13 cellular contexts compared by ENCODE assay signal in genomic region chr12:104686196-104686595, GRCh38.
DNase-seq lines count a peak whose midpoint lies in the region; ATAC-seq, FAIRE-seq and TF ChIP-seq lines count a peak whose summit lies in the region.
"Had no signal": no experiment of that assay in that cellular context is flagged by ENCODE, and none has a peak within 500 bp of the region (broad histone marks: within the 10 kb centered on the region; RNA-seq: fewer than 3 reads in every experiment).

No MANE protein-coding gene starts in this region.

- H3K79me2 ChIP-seq in HCT116 (ENCODE audit: insufficient read depth, low read length) (no peaks in the 10 kb centered on the region), keratinocyte (ENCODE audit: control insufficient read depth, insufficient read depth, low read length) (no peaks in the 10 kb centered on the region)

- ATAC-seq in HCT116: peak; percentile 44; the same call in 1 of the 2 replicates
- no peak for ATAC-seq in GM21526 (IDR thresholded peaks at IDR 0.05; ENCODE audit: low FRiP score, unreplicated experiment)
- ATAC-seq in HG03280 (IDR thresholded peaks at IDR 0.05; ENCODE audit: unreplicated experiment): no peak

- H3K27me3 Mint-ChIP-seq in activated CD4-positive, alpha-beta memory T cell treated with anti-CD3 and anti-CD28 coated beads, Interleukin-2, amount 10 ng/mL, durations not matched to agents 7 days and 5 days: no peaks in the 10 kb centered on the region

- peaks cover 89% of the 10 kb centered on the region for H3K4me1 Mint-ChIP-seq in activated CD4-positive, alpha-beta memory T cell treated with anti-CD3 and anti-CD28 coated beads, Interleukin-2, amount 10 ng/mL, durations not matched to agents 7 days and 5 days

- POLR2A ChIA-PET in HCT116 (lab: Charles Lee): no interaction called here
- POLR2A ChIA-PET in activated CD4-positive, alpha-beta memory T cell treated with anti-CD3 and anti-CD28 coated beads, Interleukin-2, amount 10 ng/mL, durations not matched to agents 7 days and 5 days (lab: Charles Lee): interaction anchor here (1.0 to 1.2 kb wide), 2 partner anchors 226 to 228 kb away, joined by 3 to 4 read pairs; no protein-coding TSS in a partner anchor

- H3K36me3 ChIP-seq in HCT116 (ENCODE audit: control insufficient read depth in 1 of 2, insufficient read depth in 2 of 2, low read length in 2 of 2) (no peaks in the 10 kb centered on the region), keratinocyte (ENCODE audit: control insufficient read depth in 2 of 2, extremely low read depth in 1 of 2, insufficient read depth in 2 of 2, low read length in 2 of 2) (no peaks in the 10 kb centered on the region), H7 (replicated peaks; ENCODE audit: control insufficient read depth, insufficient read depth, low read length) (no peaks in the 10 kb centered on the region)

- dilution Hi-C loops in keratinocyte (cut with MboI; ENCODE audit: extremely low pct_ligation_motif_present, low sequenced_read_pairs): no loop called here

- no peaks in the 10 kb centered on the region for H3K9me1 ChIP-seq in keratinocyte (ENCODE audit: control insufficient read depth, extremely low read depth, insufficient read depth, low read length)

- H3K9me3 ChIP-seq in HCT116 (ENCODE audit: control insufficient read depth in 1 of 2, insufficient read depth in 1 of 2, low read depth in 1 of 2, low read length in 2 of 2) (no peaks in the 10 kb centered on the region), keratinocyte (ENCODE audit: control insufficient read depth, low read depth, low read length) (no peaks in the 10 kb centered on the region)

- H3K36me3 Mint-ChIP-seq in activated CD4-positive, alpha-beta memory T cell treated with anti-CD3 and anti-CD28 coated beads, Interleukin-2, amount 10 ng/mL, durations not matched to agents 7 days and 5 days (ENCODE audit: low read depth): peaks cover 69% of the 10 kb centered on the region

- no TSS peak for BruUV-seq in HCT116 (replicated peaks; lab: Mats Ljungman, UMichigan)

- no peak overlapping the region for H3K9ac ChIP-seq in HCT116 (ENCODE audit: low read length)
- no peak overlapping the region for H3K9ac ChIP-seq in keratinocyte (ENCODE audit: control insufficient read depth, extremely low read depth, insufficient read depth, low read length)

- CTCF ChIA-PET in HCT116 (lab: Charles Lee): interaction anchor here (0.7 kb wide), 1 partner anchor 17 kb away, joined by 4 read pairs; no protein-coding TSS in a partner anchor
- CTCF ChIA-PET in activated CD4-positive, alpha-beta memory T cell treated with anti-CD3 and anti-CD28 coated beads, Interleukin-2, amount 10 ng/mL, durations not matched to agents 7 days and 5 days (lab: Charles Lee): no interaction called here

- H2AFZ ChIP-seq in HCT116 (ENCODE audit: low read depth, low read length, poor library complexity, severe bottlenecking): no peak overlapping the region
- H2AFZ ChIP-seq in keratinocyte (ENCODE audit: control insufficient read depth, low read length): no peak overlapping the region

- no peaks in the 10 kb centered on the region for H3K9me2 ChIP-seq in HCT116 (ENCODE audit: insufficient read depth)

- H3K27ac Mint-ChIP-seq in activated CD4-positive, alpha-beta memory T cell treated with anti-CD3 and anti-CD28 coated beads, Interleukin-2, amount 10 ng/mL, durations not matched to agents 7 days and 5 days: peak overlapping the region; percentile 97

- H3K4me1 ChIP-seq in HCT116 (ENCODE audit: control insufficient read depth in 1 of 2, insufficient read depth in 2 of 2, low read length in 2 of 2): peaks cover 3 to 11% of the 10 kb centered on the region in 2 experiments; a peak in 2 of 4 replicates
- peaks cover 7% of the 10 kb centered on the region for H3K4me1 ChIP-seq in keratinocyte (ENCODE audit: control insufficient read depth, extremely low read depth, insufficient read depth, low read length)

- FAIRE-seq in keratinocyte (lab: Jason Lieb, UNC): no peak

- RAD21 ChIA-PET in HCT116 (lab: Charles Lee; ENCODE audit: low non-redundant PET in 1 of 2, low total read pairs in 2 of 2, uncharacterized antibody in 2 of 2, unreplicated experiment in 2 of 2): no interaction called here

- TF ChIP-seq CTCF in HCT116 (IDR thresholded peaks at IDR 0.05 in 2 of 3, conservative IDR thresholded peaks at IDR 0.05 in 1 of 3; ENCODE audit: borderline replicate concordance in 1 of 3, insufficient read depth in 1 of 3, low read depth in 2 of 3, low read length in 2 of 3) (no peak), keratinocyte (optimal IDR thresholded peaks at IDR 0.05 in 1 of 3, IDR thresholded peaks at IDR 0.05 in 1 of 3, conservative IDR thresholded peaks at IDR 0.05 in 1 of 3; ENCODE audit: extremely low read depth in 1 of 3, insufficient read depth in 2 of 3, low read length in 3 of 3) (no peak)

- no peak overlapping the region for H3K4me3 Mint-ChIP-seq in activated CD4-positive, alpha-beta memory T cell treated with anti-CD3 and anti-CD28 coated beads, Interleukin-2, amount 10 ng/mL, durations not matched to agents 7 days and 5 days

- H4K20me1 ChIP-seq in HCT116 (ENCODE audit: insufficient read depth): no peaks in the 10 kb centered on the region
- H4K20me1 ChIP-seq in keratinocyte (ENCODE audit: control insufficient read depth, extremely low read depth, insufficient read depth, low read length): no peaks in the 10 kb centered on the region

- H3K27ac ChIP-seq in HCT116 (ENCODE audit: low read depth, low read length): no peak overlapping the region
- no peak overlapping the region for H3K27ac ChIP-seq in keratinocyte (ENCODE audit: control insufficient read depth, insufficient read depth, low read length)

- peaks cover 4% of the 10 kb centered on the region for H3K9me3 Mint-ChIP-seq in activated CD4-positive, alpha-beta memory T cell treated with anti-CD3 and anti-CD28 coated beads, Interleukin-2, amount 10 ng/mL, durations not matched to agents 7 days and 5 days

- peak overlapping the region; percentile 46 for H3K4me2 ChIP-seq in HCT116 (ENCODE audit: low read length)
- H3K4me2 ChIP-seq in keratinocyte (ENCODE audit: control insufficient read depth, extremely low read depth, insufficient read depth, low read depth, low read length): peak overlapping the region; percentile 38

- peak; percentile 78 for DNase-seq in Caki2 (ENCODE audit: low read depth)
- no peak for DNase-seq in HCT116 (ENCODE audit: low read depth, low spot score)
- no peak for DNase-seq in activated CD4-positive, alpha-beta memory T cell treated with anti-CD3 and anti-CD28 coated beads, Interleukin-2, amount 10 ng/mL, durations not matched to agents 7 days and 5 days
- DNase-seq in keratinocyte (ENCODE audit: low read depth, low spot score): no peak
- no peak for DNase-seq in NCI-H2196 (lab: John Stamatoyannopoulos, UW; ENCODE audit: unreplicated experiment)
- no peak for DNase-seq in H7
- DNase-seq: activated T-cell treated with anti-CD3 and anti-CD28 coated beads, Interleukin-2, amount 50 U/mL, for 48 hours; effector CD4-positive, alpha-beta T cell; GF-D8; NCI-H526 treated with DMSO at 0.1 percent for 48 hours; occipital lobe had no signal

- no peak for TF ChIP-seq RAD21 in HCT116 (IDR thresholded peaks at IDR 0.05; ENCODE audit: low read depth)

- in situ Hi-C loops in Caki2 (cut with HindIII; ENCODE audit: low pct_unique_long_range_greater_than_20kb, low sequenced_read_pairs): no loop called here

- no peaks in the 10 kb centered on the region for H3K27me3 ChIP-seq in HCT116 (ENCODE audit: insufficient read depth, low read length)
- no peaks in the 10 kb centered on the region for H3K27me3 ChIP-seq in keratinocyte (ENCODE audit: control insufficient read depth, extremely low read depth, insufficient read depth, low read length)
- H3K27me3 ChIP-seq in H7 (ENCODE audit: control insufficient read depth, insufficient read depth, low read length): no peaks in the 10 kb centered on the region

- H3K4me3 ChIP-seq in HCT116 (replicated peaks in 1 of 2; ENCODE audit: low read depth in 1 of 2, low read length in 2 of 2) (no peak overlapping the region), keratinocyte (ENCODE audit: control insufficient read depth in 2 of 3, extremely low read depth in 1 of 3, insufficient read depth in 2 of 3, low read depth in 1 of 3, low read length in 3 of 3) (no peak overlapping the region), H7 (ENCODE audit: insufficient read depth, low read depth, low read length) (no peak overlapping the region)

- TF ChIP-seq POLR2A in HCT116 (IDR thresholded peaks at IDR 0.05; ENCODE audit: borderline replicate concordance, extremely low read depth, insufficient read depth, insufficient read length): no peak

- intact Hi-C loops in HCT116 (cut with micrococcal nuclease): no loop called here

TF ChIP-seq in HCT116, 20 proteins besides CTCF, POLR2A, EP300 and RAD21 (continues in another document):
- TF ChIP-seq YY1 (IDR thresholded peaks at IDR 0.05; ENCODE audit: extremely low read depth, insufficient replicate concordance, low read depth, low read length) (no peak), MAX (IDR thresholded peaks at IDR 0.05) (no peak), FOSL1 (IDR thresholded peaks at IDR 0.05; ENCODE audit: low read depth) (peak; percentile 30; the same call in 1 of the 2 replicates), EGR1 (IDR thresholded peaks at IDR 0.05; ENCODE audit: low read depth) (no peak)
